Comparison of ENCODE assay signal across 1 cellular context in the genomic region with DNA sequence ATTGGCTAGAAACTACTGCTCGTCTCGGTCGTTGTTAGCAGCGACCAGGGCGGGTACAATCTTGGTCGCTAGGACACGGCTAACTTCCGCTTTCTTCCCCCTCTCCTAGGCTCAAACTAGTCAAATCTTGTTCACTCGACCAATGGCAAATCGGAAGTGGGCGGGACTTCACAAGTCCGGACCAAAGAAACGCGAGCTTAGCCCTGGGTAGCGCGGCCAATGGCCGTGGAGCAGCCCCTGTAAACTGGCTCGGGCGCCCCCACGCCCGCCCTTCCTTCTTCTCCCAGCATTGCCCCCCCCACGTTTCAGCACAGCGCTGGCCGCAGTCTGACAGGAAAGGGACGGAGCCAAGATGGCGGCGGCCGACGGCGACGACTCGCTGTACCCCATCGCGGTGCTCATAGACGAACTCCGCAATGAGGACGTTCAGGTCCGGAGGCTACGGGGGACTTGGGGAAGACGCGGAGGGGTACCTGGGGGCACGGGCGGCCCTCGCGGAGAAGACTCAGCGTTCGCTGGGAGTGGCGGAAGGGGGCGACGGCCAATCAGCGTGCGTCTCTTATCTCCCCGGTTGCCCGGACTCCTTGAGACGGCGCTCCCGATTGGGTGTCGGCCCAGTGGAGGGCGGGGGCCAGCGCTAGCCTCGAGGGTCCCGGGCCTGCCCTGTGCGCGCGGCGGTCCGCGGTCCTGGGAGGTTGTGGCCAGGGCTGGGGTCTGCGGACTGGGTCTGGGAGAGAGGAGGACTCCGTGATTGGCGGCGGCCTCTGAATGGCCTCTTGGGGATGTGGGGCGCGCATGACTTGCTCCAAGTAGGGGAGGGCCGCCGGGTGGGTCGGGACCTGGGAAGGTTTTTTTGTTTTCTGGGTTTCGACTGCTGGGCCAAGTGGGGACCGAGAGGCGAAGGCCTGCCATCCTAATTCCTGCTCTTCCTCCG.
TF ChIP-seq lines count a peak whose summit lies in the region.

Gene PPP2R1A (plus strand): TSS at position 308 of the 934 bp plus-strand sequence. CDS start 45 bp downstream, at position 353.

TF ChIP-seq in K562, 482 proteins besides CTCF, POLR2A, EP300 and RAD21 (continued from another document and continues in another):
- TF ChIP-seq, protein P1, sequence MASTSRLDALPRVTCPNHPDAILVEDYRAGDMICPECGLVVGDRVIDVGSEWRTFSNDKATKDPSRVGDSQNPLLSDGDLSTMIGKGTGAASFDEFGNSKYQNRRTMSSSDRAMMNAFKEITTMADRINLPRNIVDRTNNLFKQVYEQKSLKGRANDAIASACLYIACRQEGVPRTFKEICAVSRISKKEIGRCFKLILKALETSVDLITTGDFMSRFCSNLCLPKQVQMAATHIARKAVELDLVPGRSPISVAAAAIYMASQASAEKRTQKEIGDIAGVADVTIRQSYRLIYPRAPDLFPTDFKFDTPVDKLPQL (IDR thresholded peaks at IDR 0.05; ENCODE audit: extremely low read depth, insufficient read length): no peak
- TF ChIP-seq HOMEZ (CRISPR knock-in tag; IDR thresholded peaks at IDR 0.05) (no peak), KAT7 (CRISPR knock-in tag; IDR thresholded peaks at IDR 0.05; ENCODE audit: borderline replicate concordance) (no peak), HLTF (IDR thresholded peaks at IDR 0.05) (0 out of 2 replicates have a peak, but pooled peaks have one; percentile 26), KDM4B (IDR thresholded peaks at IDR 0.05; ENCODE audit: borderline replicate concordance in 2 of 2, low read depth in 1 of 2) (peak in 1 of 2 experiments; percentile 36; a peak in 1 of 4 replicates), TFAM (CRISPR knock-in tag; conservative IDR thresholded peaks at IDR 0.05) (no peak), ZNF324 (CRISPR knock-in tag; IDR thresholded peaks at IDR 0.05) (no peak), REST (CRISPR knock-in tag; IDR thresholded peaks at IDR 0.05; ENCODE audit: low read depth) (peak; percentile 80; the same call in 1 of the 2 replicates), NFATC3 (IDR thresholded peaks at IDR 0.05) (no peak), TCF7L2 (IDR thresholded peaks at IDR 0.05; ENCODE audit: low read depth, low read length) (no peak), SP2 (IDR thresholded peaks at IDR 0.05; ENCODE audit: extremely low read depth, low read depth, low read length, poor library complexity, severe bottlenecking) (peak; percentile 66), KLF1 (tag; IDR thresholded peaks at IDR 0.05) (0 out of 2 replicates have a peak, but pooled peaks have one; percentile 52), PTTG1 (tag; IDR thresholded peaks at IDR 0.05; ENCODE audit: low read depth) (no peak), MTA3 (IDR thresholded peaks at IDR 0.05; ENCODE audit: borderline replicate concordance) (peak; percentile 71; the same call in 1 of the 2 replicates), FOSL1 (tag; conservative IDR thresholded peaks at IDR 0.05) (no peak), ZNF143 (CRISPR knock-in tag; IDR thresholded peaks at IDR 0.05) (no peak), ZNF77 (CRISPR knock-in tag; IDR thresholded peaks at IDR 0.05) (no peak), CBX8 (IDR thresholded peaks at IDR 0.05; ENCODE audit: borderline replicate concordance, extremely low read depth, low read depth, low read length, poor library complexity, severe bottlenecking) (no peak), POLR2G (IDR thresholded peaks at IDR 0.05; ENCODE audit: low read depth, low read length) (peak; percentile 98), MXI1 (IDR thresholded peaks at IDR 0.05; ENCODE audit: low read depth, low read length) (peak; percentile 99), HNRNPL (IDR thresholded peaks at IDR 0.05; ENCODE audit: low read depth, low read length) (no peak), RFX7 (CRISPR knock-in tag; IDR thresholded peaks at IDR 0.05) (no peak), HNRNPK (IDR thresholded peaks at IDR 0.05; ENCODE audit: low read depth, low read length, poor library complexity, severe bottlenecking) (no peak), PCBP1 (IDR thresholded peaks at IDR 0.05; ENCODE audit: low read depth, low read length, poor library complexity, severe bottlenecking) (peak; percentile 66), ADNP (tag; IDR thresholded peaks at IDR 0.05) (no peak), ELF2 (CRISPR knock-in tag; IDR thresholded peaks at IDR 0.05) (peak; percentile 50), TRIM28 (IDR thresholded peaks at IDR 0.05) (no peak), ZNF696 (CRISPR knock-in tag; conservative IDR thresholded peaks at IDR 0.05) (no peak), CREB3 (tag; conservative IDR thresholded peaks at IDR 0.05; ENCODE audit: low read depth) (no peak), ZNF347 (CRISPR knock-in tag; IDR thresholded peaks at IDR 0.05; ENCODE audit: low read depth) (no peak), TAF15 (IDR thresholded peaks at IDR 0.05; ENCODE audit: low read depth, low read length) (no peak), HNRNPH1 (optimal IDR thresholded peaks at IDR 0.05; ENCODE audit: low read depth, low read length) (no peak), ZC3H11A (IDR thresholded peaks at IDR 0.05; ENCODE audit: low read depth, low read length) (no peak), TEAD2 (tag; IDR thresholded peaks at IDR 0.05) (no peak), POLR2AphosphoS5 (IDR thresholded peaks at IDR 0.05; ENCODE audit: control insufficient read depth, insufficient read depth, low read depth, low read length) (peak; percentile 89), ZNF134 (CRISPR knock-in tag; conservative IDR thresholded peaks at IDR 0.05) (no peak), ZNF398 (CRISPR knock-in tag; IDR thresholded peaks at IDR 0.05) (no peak), ZNF444 (CRISPR knock-in tag; IDR thresholded peaks at IDR 0.05) (0 out of 2 replicates have a peak, but pooled peaks have one; percentile 57), SAP30 (IDR thresholded peaks at IDR 0.05; ENCODE audit: borderline replicate concordance, insufficient read depth, low read depth, low read length, poor library complexity, severe bottlenecking) (peak; percentile 67)
- TF ChIP-seq, protein P2, sequence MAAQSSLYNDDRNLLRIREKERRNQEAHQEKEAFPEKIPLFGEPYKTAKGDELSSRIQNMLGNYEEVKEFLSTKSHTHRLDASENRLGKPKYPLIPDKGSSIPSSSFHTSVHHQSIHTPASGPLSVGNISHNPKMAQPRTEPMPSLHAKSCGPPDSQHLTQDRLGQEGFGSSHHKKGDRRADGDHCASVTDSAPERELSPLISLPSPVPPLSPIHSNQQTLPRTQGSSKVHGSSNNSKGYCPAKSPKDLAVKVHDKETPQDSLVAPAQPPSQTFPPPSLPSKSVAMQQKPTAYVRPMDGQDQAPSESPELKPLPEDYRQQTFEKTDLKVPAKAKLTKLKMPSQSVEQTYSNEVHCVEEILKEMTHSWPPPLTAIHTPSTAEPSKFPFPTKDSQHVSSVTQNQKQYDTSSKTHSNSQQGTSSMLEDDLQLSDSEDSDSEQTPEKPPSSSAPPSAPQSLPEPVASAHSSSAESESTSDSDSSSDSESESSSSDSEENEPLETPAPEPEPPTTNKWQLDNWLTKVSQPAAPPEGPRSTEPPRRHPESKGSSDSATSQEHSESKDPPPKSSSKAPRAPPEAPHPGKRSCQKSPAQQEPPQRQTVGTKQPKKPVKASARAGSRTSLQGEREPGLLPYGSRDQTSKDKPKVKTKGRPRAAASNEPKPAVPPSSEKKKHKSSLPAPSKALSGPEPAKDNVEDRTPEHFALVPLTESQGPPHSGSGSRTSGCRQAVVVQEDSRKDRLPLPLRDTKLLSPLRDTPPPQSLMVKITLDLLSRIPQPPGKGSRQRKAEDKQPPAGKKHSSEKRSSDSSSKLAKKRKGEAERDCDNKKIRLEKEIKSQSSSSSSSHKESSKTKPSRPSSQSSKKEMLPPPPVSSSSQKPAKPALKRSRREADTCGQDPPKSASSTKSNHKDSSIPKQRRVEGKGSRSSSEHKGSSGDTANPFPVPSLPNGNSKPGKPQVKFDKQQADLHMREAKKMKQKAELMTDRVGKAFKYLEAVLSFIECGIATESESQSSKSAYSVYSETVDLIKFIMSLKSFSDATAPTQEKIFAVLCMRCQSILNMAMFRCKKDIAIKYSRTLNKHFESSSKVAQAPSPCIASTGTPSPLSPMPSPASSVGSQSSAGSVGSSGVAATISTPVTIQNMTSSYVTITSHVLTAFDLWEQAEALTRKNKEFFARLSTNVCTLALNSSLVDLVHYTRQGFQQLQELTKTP (IDR thresholded peaks at IDR 0.05; ENCODE audit: low read depth in 1 of 2, partially characterized antibody in 2 of 2): no peak
